In the genomic region with DNA sequence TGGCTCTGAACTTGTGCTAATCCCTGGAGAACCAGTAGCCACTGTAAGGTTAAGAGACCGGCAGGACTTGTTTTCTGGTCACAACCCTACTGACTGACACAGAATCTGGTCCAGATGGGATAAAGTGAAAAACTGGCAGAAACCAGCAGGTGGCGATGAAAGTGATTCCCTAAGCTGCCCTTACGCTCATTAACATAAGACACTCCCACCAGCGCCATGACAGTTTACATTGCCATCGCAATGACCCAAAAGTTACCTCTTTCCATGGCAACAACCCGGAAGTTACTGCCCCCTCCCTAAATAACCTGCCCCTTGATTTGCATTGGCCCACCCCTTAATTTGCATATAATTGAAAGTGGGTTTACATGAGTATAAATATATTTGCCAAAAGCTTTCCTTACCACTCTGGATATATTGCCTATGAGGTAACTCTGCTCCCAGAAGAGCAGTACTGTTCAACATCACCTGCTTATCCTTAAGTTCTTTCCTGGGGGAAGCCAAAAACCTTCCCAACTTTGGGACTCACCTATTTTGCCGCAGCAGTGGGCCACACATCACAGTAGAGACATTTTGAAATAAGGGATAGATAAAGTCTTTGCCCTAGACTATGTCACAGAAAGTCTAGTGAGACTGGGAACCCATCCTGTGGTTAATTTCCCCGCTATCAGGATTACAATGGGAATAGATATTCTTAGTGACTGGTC, we compare ENCODE assay signal across 8 cellular contexts. TPM values are rescaled to one million over a fixed set of nuclear protein-coding genes. Genes with fewer than 3 reads are reported as not detected.
DNase-seq lines count a peak whose midpoint lies in the region; ATAC-seq and TF ChIP-seq lines count a peak whose summit lies in the region.

No MANE protein-coding gene starts in this region.

- H3K27ac ChIP-seq in esophagus muscularis mucosa (replicated peaks in 1 of 4) (no peak overlapping the region), ovary (no peak overlapping the region)

- WGBS in esophagus muscularis mucosa, result 66% methylated on average over 8 of the region's 8 CpGs
- 71 to 84% (median 84%) methylated on average over 8 of the region's 8 CpGs for WGBS in ovary, 3 donors

- TF ChIP-seq CTCF in esophagus muscularis mucosa (IDR thresholded peaks at IDR 0.05) (peak in 1 of 3 experiments; percentile 40), ovary (IDR thresholded peaks at IDR 0.05) (no peak)

- H3K9me3 ChIP-seq in esophagus muscularis mucosa (no peaks in the 10 kb centered on the region), ovary (no peaks in the 10 kb centered on the region)

- intact Hi-C loops in esophagus muscularis mucosa (cut with DNase I) (no loop called here), ovary (cut with DNase I) (no loop called here)

- DNase-seq in ELF-1 (ENCODE audit: low read depth, low spot score) (peak; percentile 88), esophagus muscularis mucosa (ENCODE audit: extremely low spot score) (peak; percentile 77), ovary (no peak)
- peak; percentile 6 to 18 for DNase-seq in stimulated activated CD4-positive, alpha-beta T cell treated with anti-CD3 and anti-CD28 coated beads, Interleukin-2, amount 100 ng/mL, for 48 hours

- no peaks in the 10 kb centered on the region for H3K36me3 ChIP-seq in esophagus muscularis mucosa
- no peaks in the 10 kb centered on the region for H3K36me3 ChIP-seq in ovary

- no peaks in the 10 kb centered on the region for H3K27me3 ChIP-seq in esophagus muscularis mucosa
- no peaks in the 10 kb centered on the region for H3K27me3 ChIP-seq in ovary

- TF ChIP-seq POLR2A in esophagus muscularis mucosa (IDR thresholded peaks at IDR 0.05; ENCODE audit: low read depth) (no peak), ovary (IDR thresholded peaks at IDR 0.05) (no peak)

- ATAC-seq in HG03342 (IDR thresholded peaks at IDR 0.05; ENCODE audit: unreplicated experiment) (peak; percentile 67), SK-N-SH treated with all-trans-retinoic acid at 6 μM for 48 hours (peak; percentile 96), GM18870 (IDR thresholded peaks at IDR 0.05; ENCODE audit: unreplicated experiment) (no peak), HG03280 (IDR thresholded peaks at IDR 0.05; ENCODE audit: unreplicated experiment) (no peak)

- H3K4me1 ChIP-seq in esophagus muscularis mucosa, result peaks cover 0 to 11% (median 6%) of the 10 kb centered on the region in 4 donors
- H3K4me1 ChIP-seq in ovary (ENCODE audit: insufficient read depth), result peaks cover 4% of the 10 kb centered on the region

- H3K4me3 ChIP-seq in esophagus muscularis mucosa (no peak overlapping the region), ovary (no peak overlapping the region)

- TF ChIP-seq EP300 in esophagus muscularis mucosa (IDR thresholded peaks at IDR 0.05) (no peak), ovary (IDR thresholded peaks at IDR 0.05) (no peak)

TF ChIP-seq in SK-N-SH treated with all-trans-retinoic acid at 6 μM for 48 hours, 23 proteins besides CTCF, POLR2A, EP300 and RAD21:
- TF ChIP-seq, protein P1, sequence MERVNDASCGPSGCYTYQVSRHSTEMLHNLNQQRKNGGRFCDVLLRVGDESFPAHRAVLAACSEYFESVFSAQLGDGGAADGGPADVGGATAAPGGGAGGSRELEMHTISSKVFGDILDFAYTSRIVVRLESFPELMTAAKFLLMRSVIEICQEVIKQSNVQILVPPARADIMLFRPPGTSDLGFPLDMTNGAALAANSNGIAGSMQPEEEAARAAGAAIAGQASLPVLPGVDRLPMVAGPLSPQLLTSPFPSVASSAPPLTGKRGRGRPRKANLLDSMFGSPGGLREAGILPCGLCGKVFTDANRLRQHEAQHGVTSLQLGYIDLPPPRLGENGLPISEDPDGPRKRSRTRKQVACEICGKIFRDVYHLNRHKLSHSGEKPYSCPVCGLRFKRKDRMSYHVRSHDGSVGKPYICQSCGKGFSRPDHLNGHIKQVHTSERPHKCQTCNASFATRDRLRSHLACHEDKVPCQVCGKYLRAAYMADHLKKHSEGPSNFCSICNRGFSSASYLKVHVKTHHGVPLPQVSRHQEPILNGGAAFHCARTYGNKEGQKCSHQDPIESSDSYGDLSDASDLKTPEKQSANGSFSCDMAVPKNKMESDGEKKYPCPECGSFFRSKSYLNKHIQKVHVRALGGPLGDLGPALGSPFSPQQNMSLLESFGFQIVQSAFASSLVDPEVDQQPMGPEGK (CRISPR knock-in tag; IDR thresholded peaks at IDR 0.05; ENCODE audit: borderline replicate concordance), result no peak
- TF ChIP-seq ESRRG (CRISPR knock-in tag; IDR thresholded peaks at IDR 0.05) (no peak), BACH2 (CRISPR knock-in tag; IDR thresholded peaks at IDR 0.05; ENCODE audit: borderline replicate concordance) (no peak), CSDC2 (CRISPR knock-in tag; IDR thresholded peaks at IDR 0.05) (no peak), OSR1 (CRISPR knock-in tag; IDR thresholded peaks at IDR 0.05) (no peak), TOX (CRISPR knock-in tag; IDR thresholded peaks at IDR 0.05; ENCODE audit: borderline replicate concordance) (no peak), ISL1 (CRISPR knock-in tag; IDR thresholded peaks at IDR 0.05) (no peak), ZC3H10 (CRISPR knock-in tag; IDR thresholded peaks at IDR 0.05) (no peak), ZFP30 (CRISPR knock-in tag; IDR thresholded peaks at IDR 0.05) (no peak), ZNF70 (CRISPR knock-in tag; IDR thresholded peaks at IDR 0.05) (no peak), GLIS3 (CRISPR knock-in tag; IDR thresholded peaks at IDR 0.05) (no peak), TCF4 (CRISPR knock-in tag; IDR thresholded peaks at IDR 0.05; ENCODE audit: borderline replicate concordance) (no peak)
- TF ChIP-seq, protein P2, sequence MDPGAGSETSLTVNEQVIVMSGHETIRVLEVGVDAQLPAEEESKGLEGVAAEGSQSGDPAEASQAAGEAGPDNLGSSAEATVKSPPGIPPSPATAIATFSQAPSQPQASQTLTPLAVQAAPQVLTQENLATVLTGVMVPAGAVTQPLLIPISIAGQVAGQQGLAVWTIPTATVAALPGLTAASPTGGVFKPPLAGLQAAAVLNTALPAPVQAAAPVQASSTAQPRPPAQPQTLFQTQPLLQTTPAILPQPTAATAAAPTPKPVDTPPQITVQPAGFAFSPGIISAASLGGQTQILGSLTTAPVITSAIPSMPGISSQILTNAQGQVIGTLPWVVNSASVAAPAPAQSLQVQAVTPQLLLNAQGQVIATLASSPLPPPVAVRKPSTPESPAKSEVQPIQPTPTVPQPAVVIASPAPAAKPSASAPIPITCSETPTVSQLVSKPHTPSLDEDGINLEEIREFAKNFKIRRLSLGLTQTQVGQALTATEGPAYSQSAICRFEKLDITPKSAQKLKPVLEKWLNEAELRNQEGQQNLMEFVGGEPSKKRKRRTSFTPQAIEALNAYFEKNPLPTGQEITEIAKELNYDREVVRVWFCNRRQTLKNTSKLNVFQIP (CRISPR knock-in tag; IDR thresholded peaks at IDR 0.05; ENCODE audit: borderline replicate concordance, low read depth), result no peak
- TF ChIP-seq, protein P3, sequence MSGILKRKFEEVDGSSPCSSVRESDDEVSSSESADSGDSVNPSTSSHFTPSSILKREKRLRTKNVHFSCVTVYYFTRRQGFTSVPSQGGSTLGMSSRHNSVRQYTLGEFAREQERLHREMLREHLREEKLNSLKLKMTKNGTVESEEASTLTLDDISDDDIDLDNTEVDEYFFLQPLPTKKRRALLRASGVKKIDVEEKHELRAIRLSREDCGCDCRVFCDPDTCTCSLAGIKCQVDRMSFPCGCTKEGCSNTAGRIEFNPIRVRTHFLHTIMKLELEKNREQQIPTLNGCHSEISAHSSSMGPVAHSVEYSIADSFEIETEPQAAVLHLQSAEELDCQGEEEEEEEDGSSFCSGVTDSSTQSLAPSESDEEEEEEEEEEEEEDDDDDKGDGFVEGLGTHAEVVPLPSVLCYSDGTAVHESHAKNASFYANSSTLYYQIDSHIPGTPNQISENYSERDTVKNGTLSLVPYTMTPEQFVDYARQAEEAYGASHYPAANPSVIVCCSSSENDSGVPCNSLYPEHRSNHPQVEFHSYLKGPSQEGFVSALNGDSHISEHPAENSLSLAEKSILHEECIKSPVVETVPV (CRISPR knock-in tag; IDR thresholded peaks at IDR 0.05), result no peak
- TF ChIP-seq, protein P4, sequence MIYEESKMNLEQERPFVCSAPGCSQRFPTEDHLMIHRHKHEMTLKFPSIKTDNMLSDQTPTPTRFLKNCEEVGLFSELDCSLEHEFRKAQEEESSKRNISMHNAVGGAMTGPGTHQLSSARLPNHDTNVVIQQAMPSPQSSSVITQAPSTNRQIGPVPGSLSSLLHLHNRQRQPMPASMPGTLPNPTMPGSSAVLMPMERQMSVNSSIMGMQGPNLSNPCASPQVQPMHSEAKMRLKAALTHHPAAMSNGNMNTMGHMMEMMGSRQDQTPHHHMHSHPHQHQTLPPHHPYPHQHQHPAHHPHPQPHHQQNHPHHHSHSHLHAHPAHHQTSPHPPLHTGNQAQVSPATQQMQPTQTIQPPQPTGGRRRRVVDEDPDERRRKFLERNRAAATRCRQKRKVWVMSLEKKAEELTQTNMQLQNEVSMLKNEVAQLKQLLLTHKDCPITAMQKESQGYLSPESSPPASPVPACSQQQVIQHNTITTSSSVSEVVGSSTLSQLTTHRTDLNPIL (CRISPR knock-in tag; IDR thresholded peaks at IDR 0.05; ENCODE audit: low read depth), result no peak
TF ChIP-seq in SK-N-SH treated with all-trans-retinoic acid at 6 μM for 48 hours: peak in this region for 0.

RNA-seq across cellular contexts. Expression of a gene that starts 35.8 kb away (rescaled TPM):
- total RNA-seq in esophagus muscularis mucosa (10 to 100 TPM; 36.4 to 99.5 (median 56.9) TPM), ovary (10 to 100 TPM; 16.1 to 40.8 (median 25.9) TPM)
- polyA plus RNA-seq in ovary, result 10 to 100 TPM in 1 of 2 donors, 1 to 10 TPM in 1; 5.9 to 11.2 TPM

Comparison
In these comparisons a context has a peak if more than half of its experiments do, and no peak if none do; other contexts are left out.
1. DNase-seq: peak in ELF-1 (single experiment), esophagus muscularis mucosa (single experiment) and stimulated activated CD4-positive, alpha-beta T cell treated with anti-CD3 and anti-CD28 coated beads, Interleukin-2, amount 100 ng/mL, for 48 hours (2 of 2); none in ovary (0 of 5).
2. ATAC-seq: peak in HG03342 (single experiment) and SK-N-SH treated with all-trans-retinoic acid at 6 μM for 48 hours (single experiment); none in GM18870 (single experiment) and HG03280 (single experiment).